In genomic region chr2:33673937-33674336, GRCh38 we compare ENCODE assay signal across 8 cellular contexts.
DNase-seq lines count a peak whose midpoint lies in the region; FAIRE-seq and TF ChIP-seq lines count a peak whose summit lies in the region.

No MANE protein-coding gene starts in this region.

- no peaks in the 10 kb centered on the region for H3K9me3 ChIP-seq in SU-DHL-6 (ENCODE audit: insufficient read depth, low read length)

- H3K9ac ChIP-seq in SU-DHL-6 (ENCODE audit: low read length), result no peak overlapping the region

- FAIRE-seq in islet of Langerhans (lab: Jason Lieb, UNC), result peak; percentile 98

- H3K36me3 ChIP-seq in SU-DHL-6 (ENCODE audit: low read length), result no peaks in the 10 kb centered on the region

- no peak overlapping the region for H2AFZ ChIP-seq in SU-DHL-6 (ENCODE audit: low read depth, low read length, severe bottlenecking)

- DNase-seq in AG08395 (ENCODE audit: low spot score) (peak; percentile 6), GM20000 (ENCODE audit: low spot score) (peak; percentile 11), head of caudate nucleus (no peak), ecto neural progenitor cell (ENCODE audit: low spot score) (no peak), NCI-H345 (lab: John Stamatoyannopoulos, UW) (no peak)
- no peak for DNase-seq in central memory CD4-positive, alpha-beta T cell

- H4K20me1 ChIP-seq in SU-DHL-6 (ENCODE audit: low read depth, low read length), result no peaks in the 10 kb centered on the region

- H3K9me2 ChIP-seq in SU-DHL-6 (replicated peaks; ENCODE audit: insufficient read depth, low read length), result no peaks in the 10 kb centered on the region

- H3K27me3 ChIP-seq in SU-DHL-6 (ENCODE audit: low read length), result no peaks in the 10 kb centered on the region

- no peaks in the 10 kb centered on the region for H3F3A ChIP-seq in SU-DHL-6 (ENCODE audit: insufficient read depth)

- no peak overlapping the region for H3K4me2 ChIP-seq in SU-DHL-6 (ENCODE audit: low read depth, low read length, poor library complexity, severe bottlenecking)

- H3K79me2 ChIP-seq in SU-DHL-6 (ENCODE audit: insufficient read depth, low read length), result no peaks in the 10 kb centered on the region

- no peak overlapping the region for H3K4me3 ChIP-seq in SU-DHL-6 (ENCODE audit: insufficient read depth, low read length, poor library complexity, severe bottlenecking)

- no peak overlapping the region for H3K27ac ChIP-seq in SU-DHL-6 (ENCODE audit: low read depth, low read length)

- intact Hi-C loops in head of caudate nucleus (cut with DNase I), result no loop called here

- TF ChIP-seq CTCF in GM20000 (IDR thresholded peaks at IDR 0.05; ENCODE audit: extremely low read depth, missing control alignments) (peak; percentile 19), SU-DHL-6 (IDR thresholded peaks at IDR 0.05; ENCODE audit: insufficient read depth, low read length, poor library complexity, severe bottlenecking) (peak; percentile 40)

Comparison
In these comparisons a context has a peak if more than half of its experiments do, and no peak if none do; other contexts are left out.
1. DNase-seq: peak in AG08395 (single experiment) and GM20000 (single experiment); none in head of caudate nucleus (0 of 42), central memory CD4-positive, alpha-beta T cell (single experiment), ecto neural progenitor cell (single experiment) and NCI-H345 (single experiment).